ENCODE assay signal across 11 cellular contexts in genomic region chr14:73452341-73453191, GRCh38. TPM values are rescaled to one million over a fixed set of nuclear protein-coding genes. Genes with fewer than 3 reads are reported as not detected.
DNase-seq lines count a peak whose midpoint lies in the region; ATAC-seq and TF ChIP-seq lines count a peak whose summit lies in the region.
"Had no signal": no experiment of that assay in that cellular context is flagged by ENCODE, and none has a peak within 500 bp of the region (broad histone marks: within the 10 kb centered on the region; RNA-seq: fewer than 3 reads in every experiment).

No MANE protein-coding gene starts in this region.

- peaks cover 42% of the 10 kb centered on the region for H3K4me1 Mint-ChIP-seq in brain
- H3K4me1 Mint-ChIP-seq in activated T-helper 1 cell treated with anti-CD3 and anti-CD28 coated beads, Interleukin-12 subunit alpha, Interleukin-12 subunit beta, Interleukin-2, Interleukin-4 antibody, amounts not matched to agents 30 ng/mL and 10 ng/mL and 1 ng/mL, durations not matched to agents 14 hours and 24 hours and 36 hours (ENCODE audit: low read depth): peaks cover 30% of the 10 kb centered on the region

- TF ChIP-seq CTCF in brain (conservative IDR thresholded peaks at IDR 0.05): no peak

- H3K36me3 Mint-ChIP-seq in brain: peaks cover 15% of the 10 kb centered on the region
- peaks cover 3 to 6% of the 10 kb centered on the region in 2 donors for H3K36me3 Mint-ChIP-seq in activated naive CD4-positive, alpha-beta T cell treated with anti-CD3 and anti-CD28 coated beads, Interleukin-2, amount 50 U/mL, for 72 hours
- no peaks in the 10 kb centered on the region for H3K36me3 Mint-ChIP-seq in activated T-helper 1 cell treated with anti-CD3 and anti-CD28 coated beads, Interleukin-12 subunit alpha, Interleukin-12 subunit beta, Interleukin-2, Interleukin-4 antibody, amounts not matched to agents 30 ng/mL and 10 ng/mL and 1 ng/mL, durations not matched to agents 14 hours and 24 hours and 36 hours (ENCODE audit: low read depth)

- peak overlapping the region in 3 of 5 experiments; percentile 7 to 90 (median 34) for H3K27ac Mint-ChIP-seq in brain
- peak overlapping the region in 1 of 2 donors; percentile 82 for H3K27ac Mint-ChIP-seq in activated naive CD4-positive, alpha-beta T cell treated with anti-CD3 and anti-CD28 coated beads, Interleukin-2, amount 50 U/mL, for 72 hours
- no peak overlapping the region for H3K27ac Mint-ChIP-seq in activated T-helper 1 cell treated with anti-CD3 and anti-CD28 coated beads, Interleukin-12 subunit alpha, Interleukin-12 subunit beta, Interleukin-2, Interleukin-4 antibody, amounts not matched to agents 30 ng/mL and 10 ng/mL and 1 ng/mL, durations not matched to agents 14 hours and 24 hours and 36 hours

- peak; percentile 61 for DNase-seq in GM04504 (ENCODE audit: low read depth)
- DNase-seq in MV-4-11 (lab: John Stamatoyannopoulos, UW): peak; percentile 44
- peak; percentile 66 for DNase-seq in non-pigmented ciliary epithelial cell (ENCODE audit: low read depth)
- DNase-seq in activated naive CD4-positive, alpha-beta T cell treated with anti-CD3 and anti-CD28 coated beads, Interleukin-2, amount 50 U/mL, for 72 hours (ENCODE audit: low spot score in 2 of 2): no peak
- no peak for DNase-seq in NCI-H69 (lab: John Stamatoyannopoulos, UW)
- DNase-seq in NCI-H128 (lab: John Stamatoyannopoulos, UW; ENCODE audit: unreplicated experiment): no peak
- DNase-seq in activated T-helper 1 cell treated with anti-CD3 and anti-CD28 coated beads, Interleukin-12 subunit alpha, Interleukin-12 subunit beta, Interleukin-2, Interleukin-4 antibody, amounts not matched to agents 30 ng/mL and 10 ng/mL and 1 ng/mL, durations not matched to agents 14 hours and 24 hours and 36 hours (ENCODE audit: low spot score): no peak
- DNase-seq: activated effector memory CD4-positive, alpha-beta T cell treated with Interleukin-2 at 50 U/mL for 16 hours; glutamatergic neuron; Right ventricle myocardium superior had no signal

- peaks cover 4% of the 10 kb centered on the region for H3K27me3 Mint-ChIP-seq in brain
- H3K27me3 Mint-ChIP-seq in activated T-helper 1 cell treated with anti-CD3 and anti-CD28 coated beads, Interleukin-12 subunit alpha, Interleukin-12 subunit beta, Interleukin-2, Interleukin-4 antibody, amounts not matched to agents 30 ng/mL and 10 ng/mL and 1 ng/mL, durations not matched to agents 14 hours and 24 hours and 36 hours (ENCODE audit: insufficient read depth): no peaks in the 10 kb centered on the region

- intact Hi-C loops in activated T-helper 1 cell treated with anti-CD3 and anti-CD28 coated beads, Interleukin-12 subunit alpha, Interleukin-12 subunit beta, Interleukin-2, Interleukin-4 antibody, amounts not matched to agents 30 ng/mL and 10 ng/mL and 1 ng/mL, durations not matched to agents 14 hours and 24 hours and 36 hours (cut with micrococcal nuclease): no loop called here

- peak overlapping the region in 3 of 5 experiments; percentile 6 to 70 (median 62) for H3K4me3 Mint-ChIP-seq in brain
- no peak overlapping the region for H3K4me3 Mint-ChIP-seq in activated T-helper 1 cell treated with anti-CD3 and anti-CD28 coated beads, Interleukin-12 subunit alpha, Interleukin-12 subunit beta, Interleukin-2, Interleukin-4 antibody, amounts not matched to agents 30 ng/mL and 10 ng/mL and 1 ng/mL, durations not matched to agents 14 hours and 24 hours and 36 hours

- ATAC-seq in activated naive CD4-positive, alpha-beta T cell treated with anti-CD3 and anti-CD28 coated beads, Interleukin-2, amount 50 U/mL, for 72 hours: no peak

- H3K9me3 Mint-ChIP-seq in brain: peaks cover 0 to 3% (median 0%) of the 10 kb centered on the region in 5 experiments
- H3K9me3 Mint-ChIP-seq in activated naive CD4-positive, alpha-beta T cell treated with anti-CD3 and anti-CD28 coated beads, Interleukin-2, amount 50 U/mL, for 72 hours: no peaks in the 10 kb centered on the region
- no peaks in the 10 kb centered on the region for H3K9me3 Mint-ChIP-seq in activated T-helper 1 cell treated with anti-CD3 and anti-CD28 coated beads, Interleukin-12 subunit alpha, Interleukin-12 subunit beta, Interleukin-2, Interleukin-4 antibody, amounts not matched to agents 30 ng/mL and 10 ng/mL and 1 ng/mL, durations not matched to agents 14 hours and 24 hours and 36 hours

RNA-seq across cellular contexts. Expression of gene NUMB, which starts 5.8 kb away (rescaled TPM):
- 16.8 TPM for polyA plus RNA-seq in brain (ENCODE audit: insufficient read depth, low read depth, low replicate concordance)
- 10 to 100 TPM; 34.8 to 41.4 TPM for total RNA-seq in activated naive CD4-positive, alpha-beta T cell treated with anti-CD3 and anti-CD28 coated beads, Interleukin-2, amount 50 U/mL, for 72 hours
- total RNA-seq in activated T-helper 1 cell treated with anti-CD3 and anti-CD28 coated beads, Interleukin-12 subunit alpha, Interleukin-12 subunit beta, Interleukin-2, Interleukin-4 antibody, amounts not matched to agents 30 ng/mL and 10 ng/mL and 1 ng/mL, durations not matched to agents 14 hours and 24 hours and 36 hours: 49.6 and 53.4 TPM in 2 replicates

RNA-seq across cellular contexts. Expression of gene RIOX1, which starts 38.2 kb away (rescaled TPM):
- 8.4 TPM for polyA plus RNA-seq in brain (ENCODE audit: insufficient read depth, low read depth, low replicate concordance)
- 10 to 100 TPM in 1 of 2 donors, 1 to 10 TPM in 1; 7.9 to 10.7 TPM for total RNA-seq in activated naive CD4-positive, alpha-beta T cell treated with anti-CD3 and anti-CD28 coated beads, Interleukin-2, amount 50 U/mL, for 72 hours
- total RNA-seq in activated T-helper 1 cell treated with anti-CD3 and anti-CD28 coated beads, Interleukin-12 subunit alpha, Interleukin-12 subunit beta, Interleukin-2, Interleukin-4 antibody, amounts not matched to agents 30 ng/mL and 10 ng/mL and 1 ng/mL, durations not matched to agents 14 hours and 24 hours and 36 hours: 26.7 and 26.9 TPM in 2 replicates

Comparison
In these comparisons a context has a peak if more than half of its experiments do, and no peak if none do; other contexts are left out.
1. DNase-seq: peak in GM04504 (single experiment), MV-4-11 (single experiment) and non-pigmented ciliary epithelial cell (single experiment); none in activated naive CD4-positive, alpha-beta T cell treated with anti-CD3 and anti-CD28 coated beads, Interleukin-2, amount 50 U/mL, for 72 hours (0 of 2), NCI-H69 (single experiment), NCI-H128 (single experiment) and activated T-helper 1 cell treated with anti-CD3 and anti-CD28 coated beads, Interleukin-12 subunit alpha, Interleukin-12 subunit beta, Interleukin-2, Interleukin-4 antibody, amounts not matched to agents 30 ng/mL and 10 ng/mL and 1 ng/mL, durations not matched to agents 14 hours and 24 hours and 36 hours (single experiment).